25 cellular contexts compared by ENCODE assay signal in the genomic region with DNA sequence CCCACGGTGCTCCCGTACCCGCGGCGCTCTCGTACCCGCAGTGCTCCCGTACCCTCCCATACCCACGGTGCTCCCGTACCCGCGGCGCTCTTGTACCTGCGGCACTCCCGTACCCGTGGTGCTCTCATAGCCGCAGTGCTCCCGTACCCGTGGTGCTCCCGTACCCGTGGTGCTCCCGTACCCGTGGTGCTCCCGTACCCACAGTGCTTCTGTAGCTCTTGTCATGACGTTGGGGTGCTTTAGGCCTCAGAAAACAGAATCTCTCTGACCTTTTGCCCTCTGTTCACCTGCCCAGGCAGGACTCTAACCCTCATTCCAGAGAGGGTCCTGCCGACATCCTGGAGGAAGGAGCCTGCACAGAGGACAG. TPM values are rescaled to one million over a fixed set of nuclear protein-coding genes. Genes with fewer than 3 reads are reported as not detected.
DNase-seq lines count a peak whose midpoint lies in the region; ATAC-seq, FAIRE-seq and TF ChIP-seq lines count a peak whose summit lies in the region.
"Had no signal": no experiment of that assay in that cellular context is flagged by ENCODE, and none has a peak within 500 bp of the region (broad histone marks: within the 10 kb centered on the region; RNA-seq: fewer than 3 reads in every experiment).

No MANE protein-coding gene starts in this region.

- H3K27ac ChIP-seq in HepG2 (ENCODE audit: extremely low read length, insufficient read depth, low read length) (no peak overlapping the region), right lobe of liver (no peak overlapping the region), osteoblast (ENCODE audit: low read depth, low read length) (no peak overlapping the region), aorta (ENCODE audit: low read depth in 1 of 2, low read length in 2 of 2) (no peak overlapping the region)
- H3K27ac ChIP-seq: 22Rv1, BLaER1, PC-9 had no signal

- intact Hi-C loops in HepG2 (cut with micrococcal nuclease; ENCODE audit: unreplicated experiment) = no loop called here
- intact Hi-C loops in right lobe of liver (cut with DNase I) = loop anchor here in 1 of 2 donors (10.0 kb wide), 1 partner anchor 119 kb away; a partner anchor contains a TSS
- intact Hi-C loops in aorta (cut with DNase I) = no loop called here

- H3K79me2 ChIP-seq in HepG2 (ENCODE audit: insufficient read depth, low read length) (peaks cover 4% of the 10 kb centered on the region), osteoblast (ENCODE audit: insufficient read depth, low read length) (peaks cover 11% of the 10 kb centered on the region)

- no peak for FAIRE-seq in HepG2 (lab: Jason Lieb, UNC)
- no peak for FAIRE-seq in H54 (lab: Jason Lieb, UNC)
- FAIRE-seq: G401.6, GM18507 had no signal

- H2AFZ ChIP-seq in HepG2 (ENCODE audit: low read length) (no peak overlapping the region), osteoblast (ENCODE audit: low read length) (no peak overlapping the region)
- H2AFZ ChIP-seq: GM23338, PC-9 had no signal

- no peak for ATAC-seq in HepG2
- no peak for ATAC-seq in right lobe of liver
- no peak for ATAC-seq in aorta (ENCODE audit: low FRiP score)
- ATAC-seq: GM23338 had no signal

- H4K20me1 ChIP-seq in HepG2 (ENCODE audit: insufficient read depth, low read length) (peaks cover 23% of the 10 kb centered on the region; the same call in 1 of the 2 replicates), osteoblast (ENCODE audit: insufficient read depth, low read length) (peaks cover 15% of the 10 kb centered on the region)

- H3K27ac Mint-ChIP-seq in T-helper 2 cell treated with Interferon-gamma antibody and Interleukin-4, amounts not matched to agents 5 μg/mL and 100 μg/mL, for 36 hours = peak overlapping the region; percentile 41
- H3K27ac Mint-ChIP-seq: GM23338 had no signal

- H3K36me3 ChIP-seq in HepG2 (replicated peaks in 1 of 2; ENCODE audit: control insufficient read depth in 1 of 2, insufficient read depth in 2 of 2, low read length in 2 of 2) (peaks cover 14 to 41% of the 10 kb centered on the region in 2 experiments; a peak in 4 of 5 replicates), right lobe of liver (peaks cover 0 to 37% (median 15%) of the 10 kb centered on the region in 4 donors), osteoblast (ENCODE audit: insufficient read depth, low read length) (no peaks in the 10 kb centered on the region), aorta (ENCODE audit: control insufficient read depth in 1 of 2, insufficient read depth in 2 of 2, low read length in 1 of 2) (no peaks in the 10 kb centered on the region)

- TF ChIP-seq POLR2A in HepG2 (IDR thresholded peaks at IDR 0.05; ENCODE audit: insufficient read depth in 1 of 2, low read depth in 2 of 2, low read length in 2 of 2) (no peak), right lobe of liver (IDR thresholded peaks at IDR 0.05) (no peak), H54 (IDR thresholded peaks at IDR 0.05; ENCODE audit: low read depth, low read length) (no peak)

- no peak overlapping the region for H3K9ac ChIP-seq in HepG2 (ENCODE audit: insufficient read depth, low read depth, low read length)
- H3K9ac ChIP-seq: BLaER1 had no signal

- H3K4me1 Mint-ChIP-seq in T-helper 2 cell treated with Interferon-gamma antibody and Interleukin-4, amounts not matched to agents 5 μg/mL and 100 μg/mL, for 36 hours (ENCODE audit: low read depth) = peaks cover 14% of the 10 kb centered on the region

- H3K4me1 ChIP-seq in HepG2 (ENCODE audit: insufficient read depth, low read length) = no peaks in the 10 kb centered on the region
- H3K4me1 ChIP-seq in right lobe of liver = no peaks in the 10 kb centered on the region
- no peaks in the 10 kb centered on the region for H3K4me1 ChIP-seq in osteoblast (ENCODE audit: insufficient read depth, low read length)
- H3K4me1 ChIP-seq in aorta (ENCODE audit: control insufficient read depth in 1 of 2, insufficient read depth in 2 of 2, low read length in 2 of 2) = no peaks in the 10 kb centered on the region

- no peaks in the 10 kb centered on the region for H3K27me3 Mint-ChIP-seq in T-helper 2 cell treated with Interferon-gamma antibody and Interleukin-4, amounts not matched to agents 5 μg/mL and 100 μg/mL, for 36 hours (ENCODE audit: low read depth)
- H3K27me3 Mint-ChIP-seq: CD4-positive, alpha-beta memory T cell; IgD-negative memory B cell had no signal

- no peak overlapping the region for H3K4me2 ChIP-seq in HepG2 (ENCODE audit: low read depth, low read length)
- no peak overlapping the region for H3K4me2 ChIP-seq in osteoblast (ENCODE audit: insufficient read depth, low read length)
- H3K4me2 ChIP-seq: BLaER1, GM23338, PC-9 had no signal

- peaks cover 45% of the 10 kb centered on the region for H3K36me3 Mint-ChIP-seq in T-helper 2 cell treated with Interferon-gamma antibody and Interleukin-4, amounts not matched to agents 5 μg/mL and 100 μg/mL, for 36 hours (ENCODE audit: low read depth)

- no peak for DNase-seq in T-helper 2 cell treated with Interferon-gamma antibody and Interleukin-4, amounts not matched to agents 5 μg/mL and 100 μg/mL, for 36 hours (ENCODE audit: low spot score)
- DNase-seq in T-helper 2 cell (no peak), HepG2 (ENCODE audit: low spot score) (no peak), right lobe of liver (no peak), osteoblast (ENCODE audit: insufficient read length, low spot score, missing footprints) (peak; percentile 22), aorta (peak; percentile 27 to 32), H54 (ENCODE audit: insufficient read length, low spot score) (no peak)
- no peak for DNase-seq in activated CD4-positive, alpha-beta T cell treated with anti-CD3 and anti-CD28 coated beads for 1 hour
- DNase-seq: ACHN; CD4-positive, alpha-beta memory T cell; DMS153; MV-4-11; NCI-H1105 treated with DMSO at 0.1 percent for 48 hours; NCI-H2029 treated with DMSO at 0.1 percent for 48 hours; NCI-H226; NCI-H510A treated with DMSO at 0.1 percent for 48 hours; NCI-H748 treated with DMSO at 0.1 percent for 48 hours; PC-9; SHP77 had no signal

- CTCF ChIA-PET in HepG2 (lab: Yijun Ruan, JAX; ENCODE audit: low intra/inter-chr PET ratio, low total read pairs) = no interaction called here

- no peak overlapping the region for H3K4me3 Mint-ChIP-seq in T-helper 2 cell treated with Interferon-gamma antibody and Interleukin-4, amounts not matched to agents 5 μg/mL and 100 μg/mL, for 36 hours
- H3K4me3 Mint-ChIP-seq: CD4-positive, alpha-beta memory T cell; GM23338 had no signal

- WGBS in HepG2 (ENCODE audit: low lambda C conversion rate) = 69% methylated on average over 18 of the region's 26 CpGs
- WGBS in right lobe of liver (ENCODE audit: insufficient coverage, low coverage, low lambda C conversion rate, missing lambda C conversion rate) = 36% methylated on average over 7 of the region's 26 CpGs
- WGBS in aorta, 2 donors = 88% methylated on average over 26 of the region's 26 CpGs

- H3K27me3 ChIP-seq in HepG2 (ENCODE audit: control insufficient read depth in 1 of 2, insufficient read depth in 2 of 2, low read length in 2 of 2) (no peaks in the 10 kb centered on the region), right lobe of liver (no peaks in the 10 kb centered on the region), osteoblast (ENCODE audit: insufficient read depth, low read length) (no peaks in the 10 kb centered on the region), aorta (ENCODE audit: control insufficient read depth in 1 of 2, insufficient read depth in 2 of 2, low read length in 1 of 2) (no peaks in the 10 kb centered on the region)
- H3K27me3 ChIP-seq: BLaER1 had no signal

- BruUV-seq in HepG2 (replicated peaks; lab: Mats Ljungman, UMichigan) = no TSS peak

- H3K4me3 ChIP-seq in HepG2 (replicated peaks in 1 of 3; ENCODE audit: insufficient read depth in 1 of 3, low read depth in 2 of 3, low read length in 3 of 3) (no peak overlapping the region), right lobe of liver (no peak overlapping the region), osteoblast (ENCODE audit: insufficient read depth, low read length) (no peak overlapping the region), aorta (ENCODE audit: low read length in 2 of 2) (no peak overlapping the region)
- H3K4me3 ChIP-seq: BLaER1, GM23338, PC-9 had no signal

- no peak for TF ChIP-seq EP300 in HepG2 (IDR thresholded peaks at IDR 0.05; ENCODE audit: low read depth in 2 of 2, low read length in 2 of 2)
- TF ChIP-seq EP300 in HepG2 (CRISPR knock-in tag; IDR thresholded peaks at IDR 0.05; ENCODE audit: borderline replicate concordance) = no peak

- H3K9me3 ChIP-seq in HepG2 (ENCODE audit: low read length) (no peaks in the 10 kb centered on the region), right lobe of liver (no peaks in the 10 kb centered on the region), osteoblast (ENCODE audit: low read depth, low read length) (no peaks in the 10 kb centered on the region), aorta (ENCODE audit: control insufficient read depth, low read length) (no peaks in the 10 kb centered on the region)

- in situ Hi-C loops in HepG2 (cut with HindIII; ENCODE audit: extremely low pct_ligation_motif_present, low pct_unique_long_range_greater_than_20kb) = no loop called here

- no peaks in the 10 kb centered on the region for H3K9me3 Mint-ChIP-seq in T-helper 2 cell treated with Interferon-gamma antibody and Interleukin-4, amounts not matched to agents 5 μg/mL and 100 μg/mL, for 36 hours
- H3K9me3 Mint-ChIP-seq: CD4-positive, alpha-beta memory T cell; IgD-negative memory B cell had no signal

- POLR2A ChIA-PET in HepG2 (lab: Yijun Ruan, JAX) = no interaction called here

- TF ChIP-seq CTCF in HepG2 (CRISPR knock-in tag; IDR thresholded peaks at IDR 0.05) = no peak
- no peak for TF ChIP-seq CTCF in right lobe of liver (IDR thresholded peaks at IDR 0.05)
- no peak for TF ChIP-seq CTCF in osteoblast (IDR thresholded peaks at IDR 0.05; ENCODE audit: extremely low read depth, low read depth, low read length)

- TF ChIP-seq RAD21 in HepG2 (CRISPR knock-in tag; IDR thresholded peaks at IDR 0.05) = no peak

RNA-seq across cellular contexts. Expression of a gene that starts 35.3 kb away (rescaled TPM):
- total RNA-seq in HepG2 (2016; rRNA removed; fragmentation: Illumina TruSeq; extraction: Trizol) (30.3 and 41.9 TPM in 2 replicates), right lobe of liver (100 to 1,000 TPM in 3 of 6 experiments, 10 to 100 TPM in 3; 61.6 to 140 (median 95.8) TPM), osteoblast (31.8 and 35.8 TPM in 2 replicates), aorta (10 to 100 TPM; 40.1 to 47.7 TPM)
- 40.5 and 40.6 TPM in 2 replicates for total RNA-seq in HepG2 (2016; cell fraction: cytosol; rRNA removed; fragmentation: Illumina TruSeq; extraction: Trizol; ENCODE audit: low read depth)
- total RNA-seq in HepG2 (2016; cell fraction: insoluble cytoplasmic fraction; rRNA removed; fragmentation: Illumina TruSeq; extraction: Trizol) = 29.0 and 42.7 TPM in 2 replicates
- 74.6 and 79.6 TPM in 2 replicates for total RNA-seq in HepG2 (2016; cell fraction: membrane; rRNA removed; fragmentation: Illumina TruSeq; extraction: Trizol)
- 24.3 and 28.3 TPM in 2 replicates for total RNA-seq in HepG2 (2016; cell fraction: nucleus; rRNA removed; fragmentation: Illumina TruSeq; extraction: Trizol)
- polyA plus RNA-seq in HepG2 (2011; rRNA removed) (33.5 and 62.5 TPM in 2 replicates), aorta (10 to 100 TPM; 12.9 to 48.8 TPM)
- 56.8 and 67.4 TPM in 2 replicates for polyA plus RNA-seq in HepG2 (2011; cell fraction: cytosol; rRNA removed)
- 84.2 and 87.0 TPM in 2 replicates for polyA plus RNA-seq in HepG2 (2011; cell fraction: nucleus; rRNA removed)
- 46.8 and 62.2 TPM in 2 replicates for polyA plus RNA-seq in HepG2 (2012)
- 45.1 and 50.9 TPM in 2 replicates for polyA plus RNA-seq in HepG2 (2016; cell fraction: cytosol; fragmentation: Illumina TruSeq; extraction: Trizol; ENCODE audit: low read depth)
- 33.6 and 33.8 TPM in 2 replicates for polyA plus RNA-seq in HepG2 (2016; cell fraction: insoluble cytoplasmic fraction; fragmentation: Illumina TruSeq; extraction: Trizol; ENCODE audit: low read depth)
- 69.1 and 69.7 TPM in 2 replicates for polyA plus RNA-seq in HepG2 (2016; cell fraction: membrane; fragmentation: Illumina TruSeq; extraction: Trizol; ENCODE audit: low read depth)
- polyA plus RNA-seq in HepG2 (2016; cell fraction: nucleus; fragmentation: Illumina TruSeq; extraction: Trizol; ENCODE audit: insufficient read depth, low read depth) = 43.3 and 46.8 TPM in 2 replicates
- polyA minus RNA-seq in HepG2 (2011; rRNA and poly(A)+ RNA removed; ENCODE audit: low replicate concordance) = 19.8 and 109 TPM in 2 replicates
- 28.8 and 32.5 TPM in 2 replicates for polyA minus RNA-seq in HepG2 (2011; cell fraction: cytosol; rRNA and poly(A)+ RNA removed)
- 27.0 and 33.3 TPM in 2 replicates for polyA minus RNA-seq in HepG2 (2011; cell fraction: nucleus; rRNA and poly(A)+ RNA removed)

RNA-seq across cellular contexts. Expression of a gene that starts 48.3 kb away (rescaled TPM):
- 15.3 and 22.6 TPM in 2 replicates for total RNA-seq in HepG2 (2016; rRNA removed; fragmentation: Illumina TruSeq; extraction: Trizol)
- total RNA-seq in HepG2 (2016; cell fraction: cytosol; rRNA removed; fragmentation: Illumina TruSeq; extraction: Trizol; ENCODE audit: low read depth) = 28.9 and 34.1 TPM in 2 replicates
- 13.5 and 21.2 TPM in 2 replicates for total RNA-seq in HepG2 (2016; cell fraction: insoluble cytoplasmic fraction; rRNA removed; fragmentation: Illumina TruSeq; extraction: Trizol)
- 33.2 and 40.1 TPM in 2 replicates for total RNA-seq in HepG2 (2016; cell fraction: membrane; rRNA removed; fragmentation: Illumina TruSeq; extraction: Trizol)
- total RNA-seq in HepG2 (2016; cell fraction: nucleus; rRNA removed; fragmentation: Illumina TruSeq; extraction: Trizol) = 17.7 and 20.7 TPM in 2 replicates
- 41.2 and 45.1 TPM in 2 replicates for polyA plus RNA-seq in HepG2 (2011; rRNA removed)
- 28.0 and 28.5 TPM in 2 replicates for polyA plus RNA-seq in HepG2 (2011; cell fraction: cytosol; rRNA removed)
- polyA plus RNA-seq in HepG2 (2011; cell fraction: nucleus; rRNA removed) = 34.3 and 53.2 TPM in 2 replicates
- polyA plus RNA-seq in HepG2 (2012) = 26.1 and 32.6 TPM in 2 replicates
- 36.8 and 50.0 TPM in 2 replicates for polyA plus RNA-seq in HepG2 (2016; cell fraction: cytosol; fragmentation: Illumina TruSeq; extraction: Trizol; ENCODE audit: low read depth)
- polyA plus RNA-seq in HepG2 (2016; cell fraction: insoluble cytoplasmic fraction; fragmentation: Illumina TruSeq; extraction: Trizol; ENCODE audit: low read depth) = 17.9 and 18.7 TPM in 2 replicates
- polyA plus RNA-seq in HepG2 (2016; cell fraction: membrane; fragmentation: Illumina TruSeq; extraction: Trizol; ENCODE audit: low read depth) = 33.7 and 42.5 TPM in 2 replicates
- 68.0 and 69.5 TPM in 2 replicates for polyA plus RNA-seq in HepG2 (2016; cell fraction: nucleus; fragmentation: Illumina TruSeq; extraction: Trizol; ENCODE audit: insufficient read depth, low read depth)
- polyA minus RNA-seq in HepG2 (2011; rRNA and poly(A)+ RNA removed; ENCODE audit: low replicate concordance) = 4.1 and 8.6 TPM in 2 replicates
- polyA minus RNA-seq in HepG2 (2011; cell fraction: cytosol; rRNA and poly(A)+ RNA removed) = 5.3 and 7.9 TPM in 2 replicates
- polyA minus RNA-seq in HepG2 (2011; cell fraction: nucleus; rRNA and poly(A)+ RNA removed) = 23.3 and 28.1 TPM in 2 replicates
- total RNA-seq in right lobe of liver = 10 to 100 TPM; 16.8 to 35.1 (median 23.7) TPM
- 9.4 and 11.2 TPM in 2 replicates for total RNA-seq in osteoblast
- total RNA-seq in aorta = 10 to 100 TPM in 1 of 2 donors, 1 to 10 TPM in 1; 7.9 to 13.0 TPM
- 10 to 100 TPM in 1 of 2 donors, 1 to 10 TPM in 1; 5.1 to 11.3 TPM for polyA plus RNA-seq in aorta

Comparison
In these comparisons a context has a peak if more than half of its experiments do, and no peak if none do; other contexts are left out.
1. DNase-seq: peak in osteoblast (single experiment) and aorta (2 of 2); none in T-helper 2 cell treated with Interferon-gamma antibody and Interleukin-4, amounts not matched to agents 5 μg/mL and 100 μg/mL, for 36 hours (single experiment), T-helper 2 cell (0 of 5), HepG2 (single experiment), right lobe of liver (0 of 3), H54 (single experiment) and activated CD4-positive, alpha-beta T cell treated with anti-CD3 and anti-CD28 coated beads for 1 hour (single experiment).